In genomic region chr1:222792744-222793143, GRCh38 we compare ENCODE assay signal across 8 cellular contexts. TPM values are rescaled to one million over a fixed set of nuclear protein-coding genes. Genes with fewer than 3 reads are reported as not detected.
DNase-seq lines count a peak whose midpoint lies in the region; ATAC-seq and TF ChIP-seq lines count a peak whose summit lies in the region.

No MANE protein-coding gene starts in this region.

- H3K4me1 Mint-ChIP-seq in brain, result peaks cover 23% of the 10 kb centered on the region
- peaks cover 18% of the 10 kb centered on the region for H3K4me1 Mint-ChIP-seq in activated naive CD8-positive, alpha-beta T cell treated with anti-CD3 and anti-CD28 coated beads, Interleukin-2, amount 50 U/mL, for 24 hours

- DNase-seq in CD1c-positive myeloid dendritic cell (ENCODE audit: extremely low spot score) (peak; percentile 12), HuH-7 (ENCODE audit: low spot score) (peak; percentile 40), midbrain (lab: John Stamatoyannopoulos, UW) (peak; percentile 44), NCI-H774 (lab: John Stamatoyannopoulos, UW) (no peak), GDM1 (lab: John Stamatoyannopoulos, UW) (no peak)
- DNase-seq in activated naive CD8-positive, alpha-beta T cell treated with anti-CD3 and anti-CD28 coated beads, Interleukin-2, amount 50 U/mL, for 24 hours, result no peak
- DNase-seq in activated CD4-positive, alpha-beta T cell treated with anti-CD3 and anti-CD28 coated beads, Interleukin-2, amount 50 U/mL, for 4 hours, result no peak

- H3K4me3 Mint-ChIP-seq in brain, result no peak overlapping the region
- H3K4me3 Mint-ChIP-seq in activated naive CD8-positive, alpha-beta T cell treated with anti-CD3 and anti-CD28 coated beads, Interleukin-2, amount 50 U/mL, for 24 hours, result no peak overlapping the region

- ATAC-seq in activated naive CD8-positive, alpha-beta T cell treated with anti-CD3 and anti-CD28 coated beads, Interleukin-2, amount 50 U/mL, for 24 hours, result no peak

- H3K27ac Mint-ChIP-seq in brain, result peak overlapping the region in 1 of 5 experiments; percentile 54
- H3K27ac Mint-ChIP-seq in activated naive CD8-positive, alpha-beta T cell treated with anti-CD3 and anti-CD28 coated beads, Interleukin-2, amount 50 U/mL, for 24 hours, result no peak overlapping the region

- peaks cover 0 to 2% (median 0%) of the 10 kb centered on the region in 5 experiments for H3K9me3 Mint-ChIP-seq in brain
- H3K9me3 Mint-ChIP-seq in activated naive CD8-positive, alpha-beta T cell treated with anti-CD3 and anti-CD28 coated beads, Interleukin-2, amount 50 U/mL, for 24 hours, result peaks cover 8% of the 10 kb centered on the region

- TF ChIP-seq CTCF in brain (conservative IDR thresholded peaks at IDR 0.05), result peak; percentile 85 to 93

- no peaks in the 10 kb centered on the region for H3K36me3 Mint-ChIP-seq in brain
- H3K36me3 Mint-ChIP-seq in activated naive CD8-positive, alpha-beta T cell treated with anti-CD3 and anti-CD28 coated beads, Interleukin-2, amount 50 U/mL, for 24 hours (ENCODE audit: low read depth), result no peaks in the 10 kb centered on the region

- H3K27me3 Mint-ChIP-seq in brain, result peaks cover 6% of the 10 kb centered on the region
- H3K27me3 Mint-ChIP-seq in activated naive CD8-positive, alpha-beta T cell treated with anti-CD3 and anti-CD28 coated beads, Interleukin-2, amount 50 U/mL, for 24 hours, result no peaks in the 10 kb centered on the region

RNA-seq across cellular contexts. Expression of gene DISP1, which starts 22.1 kb away (rescaled TPM):
- polyA plus RNA-seq in brain (ENCODE audit: insufficient read depth, low read depth, low replicate concordance), result 2.9 TPM

RNA-seq across cellular contexts. Expression of gene FAM177B, which starts 55.7 kb away (rescaled TPM):
- polyA plus RNA-seq in brain (ENCODE audit: insufficient read depth, low read depth, low replicate concordance), result not detected

Comparison
In these comparisons a context has a peak if more than half of its experiments do, and no peak if none do; other contexts are left out.
1. DNase-seq: peak in CD1c-positive myeloid dendritic cell (single experiment), HuH-7 (single experiment) and midbrain (single experiment); none in NCI-H774 (single experiment), GDM1 (single experiment), activated naive CD8-positive, alpha-beta T cell treated with anti-CD3 and anti-CD28 coated beads, Interleukin-2, amount 50 U/mL, for 24 hours (single experiment) and activated CD4-positive, alpha-beta T cell treated with anti-CD3 and anti-CD28 coated beads, Interleukin-2, amount 50 U/mL, for 4 hours (0 of 2).